ENCODE assay signal across 2 cellular contexts in the genomic region with DNA sequence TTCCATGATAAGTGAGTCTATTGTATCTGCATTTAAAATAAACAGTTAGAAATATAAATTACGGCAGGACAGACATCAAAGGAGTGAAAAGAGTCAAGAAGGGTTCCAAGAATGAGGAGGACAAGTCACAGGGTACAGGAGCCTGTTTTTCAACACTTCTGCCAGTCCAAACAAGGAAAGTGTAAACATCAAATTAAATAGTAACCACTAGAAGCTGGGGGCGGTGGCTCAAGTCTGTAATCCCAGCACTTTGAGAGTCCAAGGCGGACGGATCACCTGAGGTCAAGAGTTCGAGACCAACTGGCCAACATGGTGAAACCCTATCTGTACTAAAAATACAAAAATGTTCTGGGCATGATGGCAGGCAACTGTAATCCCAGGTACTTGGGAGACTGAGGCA.
A peak's percentile ranks its signal among the peaks of the same experiment; 100 is the strongest.
TF ChIP-seq lines count a peak whose summit lies in the region.

No MANE protein-coding gene starts in this region.

TF ChIP-seq in liver, 16 proteins besides CTCF, POLR2A, EP300 and RAD21 (continued from another document):
- TF ChIP-seq, protein P1, sequence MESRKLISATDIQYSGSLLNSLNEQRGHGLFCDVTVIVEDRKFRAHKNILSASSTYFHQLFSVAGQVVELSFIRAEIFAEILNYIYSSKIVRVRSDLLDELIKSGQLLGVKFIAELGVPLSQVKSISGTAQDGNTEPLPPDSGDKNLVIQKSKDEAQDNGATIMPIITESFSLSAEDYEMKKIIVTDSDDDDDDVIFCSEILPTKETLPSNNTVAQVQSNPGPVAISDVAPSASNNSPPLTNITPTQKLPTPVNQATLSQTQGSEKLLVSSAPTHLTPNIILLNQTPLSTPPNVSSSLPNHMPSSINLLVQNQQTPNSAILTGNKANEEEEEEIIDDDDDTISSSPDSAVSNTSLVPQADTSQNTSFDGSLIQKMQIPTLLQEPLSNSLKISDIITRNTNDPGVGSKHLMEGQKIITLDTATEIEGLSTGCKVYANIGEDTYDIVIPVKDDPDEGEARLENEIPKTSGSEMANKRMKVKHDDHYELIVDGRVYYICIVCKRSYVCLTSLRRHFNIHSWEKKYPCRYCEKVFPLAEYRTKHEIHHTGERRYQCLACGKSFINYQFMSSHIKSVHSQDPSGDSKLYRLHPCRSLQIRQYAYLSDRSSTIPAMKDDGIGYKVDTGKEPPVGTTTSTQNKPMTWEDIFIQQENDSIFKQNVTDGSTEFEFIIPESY (IDR thresholded peaks at IDR 0.05): no peak
- TF ChIP-seq YY1 (IDR thresholded peaks at IDR 0.05) (peak; percentile 31), GABPA (IDR thresholded peaks at IDR 0.05 in 1 of 2, conservative IDR thresholded peaks at IDR 0.05 in 1 of 2) (no peak), NR2F2 (IDR thresholded peaks at IDR 0.05) (no peak), HNF4A (conservative IDR thresholded peaks at IDR 0.05) (peak; percentile 64 to 75), FOXA1 (IDR thresholded peaks at IDR 0.05) (no peak), SP1 (IDR thresholded peaks at IDR 0.05) (peak; percentile 58), FOXA2 (IDR thresholded peaks at IDR 0.05) (peak; percentile 69), RXRA (IDR thresholded peaks at IDR 0.05) (peak; percentile 64 to 74), EGR1 (IDR thresholded peaks at IDR 0.05; ENCODE audit: low read depth in 2 of 2) (peak in 1 of 2 donors; percentile 30), TAF1 (conservative IDR thresholded peaks at IDR 0.05) (no peak), JUND (IDR thresholded peaks at IDR 0.05) (peak; percentile 24 to 42)
- TF ChIP-seq, protein P2, sequence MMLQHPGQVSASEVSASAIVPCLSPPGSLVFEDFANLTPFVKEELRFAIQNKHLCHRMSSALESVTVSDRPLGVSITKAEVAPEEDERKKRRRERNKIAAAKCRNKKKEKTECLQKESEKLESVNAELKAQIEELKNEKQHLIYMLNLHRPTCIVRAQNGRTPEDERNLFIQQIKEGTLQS (IDR thresholded peaks at IDR 0.05): no peak

TF ChIP-seq in HepG2, 621 proteins besides CTCF, POLR2A, EP300 and RAD21 (continued from another document):
- TF ChIP-seq, protein P3, sequence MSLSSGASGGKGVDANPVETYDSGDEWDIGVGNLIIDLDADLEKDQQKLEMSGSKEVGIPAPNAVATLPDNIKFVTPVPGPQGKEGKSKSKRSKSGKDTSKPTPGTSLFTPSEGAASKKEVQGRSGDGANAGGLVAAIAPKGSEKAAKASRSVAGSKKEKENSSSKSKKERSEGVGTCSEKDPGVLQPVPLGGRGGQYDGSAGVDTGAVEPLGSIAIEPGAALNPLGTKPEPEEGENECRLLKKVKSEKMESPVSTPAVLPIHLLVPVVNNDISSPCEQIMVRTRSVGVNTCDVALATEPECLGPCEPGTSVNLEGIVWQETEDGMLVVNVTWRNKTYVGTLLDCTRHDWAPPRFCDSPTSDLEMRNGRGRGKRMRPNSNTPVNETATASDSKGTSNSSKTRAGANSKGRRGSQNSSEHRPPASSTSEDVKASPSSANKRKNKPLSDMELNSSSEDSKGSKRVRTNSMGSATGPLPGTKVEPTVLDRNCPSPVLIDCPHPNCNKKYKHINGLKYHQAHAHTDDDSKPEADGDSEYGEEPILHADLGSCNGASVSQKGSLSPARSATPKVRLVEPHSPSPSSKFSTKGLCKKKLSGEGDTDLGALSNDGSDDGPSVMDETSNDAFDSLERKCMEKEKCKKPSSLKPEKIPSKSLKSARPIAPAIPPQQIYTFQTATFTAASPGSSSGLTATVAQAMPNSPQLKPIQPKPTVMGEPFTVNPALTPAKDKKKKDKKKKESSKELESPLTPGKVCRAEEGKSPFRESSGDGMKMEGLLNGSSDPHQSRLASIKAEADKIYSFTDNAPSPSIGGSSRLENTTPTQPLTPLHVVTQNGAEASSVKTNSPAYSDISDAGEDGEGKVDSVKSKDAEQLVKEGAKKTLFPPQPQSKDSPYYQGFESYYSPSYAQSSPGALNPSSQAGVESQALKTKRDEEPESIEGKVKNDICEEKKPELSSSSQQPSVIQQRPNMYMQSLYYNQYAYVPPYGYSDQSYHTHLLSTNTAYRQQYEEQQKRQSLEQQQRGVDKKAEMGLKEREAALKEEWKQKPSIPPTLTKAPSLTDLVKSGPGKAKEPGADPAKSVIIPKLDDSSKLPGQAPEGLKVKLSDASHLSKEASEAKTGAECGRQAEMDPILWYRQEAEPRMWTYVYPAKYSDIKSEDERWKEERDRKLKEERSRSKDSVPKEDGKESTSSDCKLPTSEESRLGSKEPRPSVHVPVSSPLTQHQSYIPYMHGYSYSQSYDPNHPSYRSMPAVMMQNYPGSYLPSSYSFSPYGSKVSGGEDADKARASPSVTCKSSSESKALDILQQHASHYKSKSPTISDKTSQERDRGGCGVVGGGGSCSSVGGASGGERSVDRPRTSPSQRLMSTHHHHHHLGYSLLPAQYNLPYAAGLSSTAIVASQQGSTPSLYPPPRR (CRISPR knock-in tag; IDR thresholded peaks at IDR 0.05; ENCODE audit: borderline replicate concordance): no peak
- no peak for TF ChIP-seq ZNF225 (CRISPR knock-in tag; IDR thresholded peaks at IDR 0.05)
- TF ChIP-seq GATAD2A (CRISPR knock-in tag; IDR thresholded peaks at IDR 0.05): no peak
- TF ChIP-seq RFX3 (CRISPR knock-in tag; IDR thresholded peaks at IDR 0.05): no peak
- no peak for TF ChIP-seq ZBTB38 (CRISPR knock-in tag; IDR thresholded peaks at IDR 0.05)
